In genomic region chr4:7635971-7636508, GRCh38 we compare ENCODE assay signal across 34 cellular contexts.
"Had no signal": no experiment of that assay in that cellular context is flagged by ENCODE, and none has a peak within 500 bp of the region (broad histone marks: within the 10 kb centered on the region; RNA-seq: fewer than 3 reads in every experiment).

No MANE protein-coding gene starts in this region.

- H3K27me3 Mint-ChIP-seq: activated B cell treated with CpG ODN at 0.5 μM for 24 hours; activated CD8-positive, alpha-beta T cell treated with anti-CD3 and anti-CD28 coated beads for 36 hours had no signal

- H3K9me3 Mint-ChIP-seq: activated B cell treated with CpG ODN at 0.5 μM for 24 hours; activated CD8-positive, alpha-beta T cell treated with anti-CD3 and anti-CD28 coated beads for 36 hours; activated T-cell treated with anti-CD3 and anti-CD28 coated beads, Interleukin-2, amount 50 U/mL, for 4 hours; activated T-helper 17 cell treated with anti-CD3 and anti-CD28 coated beads, Interleukin-2, amount 50 U/mL, for 72 hours; central memory CD8-positive, alpha-beta T cell; effector memory CD8-positive, alpha-beta T cell; T-helper 2 cell treated with Interferon-gamma antibody and Interleukin-4, amounts not matched to agents 5 μg/mL and 100 μg/mL, for 36 hours had no signal

- H3K27ac Mint-ChIP-seq: activated B cell treated with CpG ODN at 0.5 μM for 24 hours; activated CD8-positive, alpha-beta T cell treated with anti-CD3 and anti-CD28 coated beads for 36 hours; activated naive CD8-positive, alpha-beta T cell; activated T-helper 17 cell treated with anti-CD3 and anti-CD28 coated beads, Interleukin-2, amount 50 U/mL, for 72 hours; T-helper 17 cell; T-helper 2 cell treated with Interferon-gamma antibody and Interleukin-4, amounts not matched to agents 5 μg/mL and 100 μg/mL, for 36 hours had no signal

- H3K4me1 ChIP-seq: foreskin keratinocyte, gastrocnemius medialis had no signal

- ATAC-seq: activated CD4-positive, CD25-positive, alpha-beta regulatory T cell treated with anti-CD3 and anti-CD28 coated beads, Interleukin-2, amount 50 U/mL, for 24 hours; activated CD8-positive, alpha-beta T cell treated with anti-CD3 and anti-CD28 coated beads for 36 hours; activated T-cell treated with anti-CD3 and anti-CD28 coated beads, Interleukin-2, amount 50 U/mL, for 4 hours; activated T-helper 17 cell treated with anti-CD3 and anti-CD28 coated beads, Interleukin-2, amount 50 U/mL, for 72 hours; effector memory CD8-positive, alpha-beta T cell; foreskin keratinocyte; gastrocnemius medialis; T-helper 17 cell had no signal

- H3K36me3 ChIP-seq: brain microvascular endothelial cell, esophagus muscularis mucosa, gastrocnemius medialis had no signal

- H3K4me3 Mint-ChIP-seq: activated B cell treated with CpG ODN at 0.5 μM for 24 hours; activated CD8-positive, alpha-beta T cell treated with anti-CD3 and anti-CD28 coated beads for 36 hours; activated naive CD8-positive, alpha-beta T cell; activated T-cell treated with anti-CD3 and anti-CD28 coated beads, Interleukin-2, amount 50 U/mL, for 4 hours; activated T-helper 17 cell treated with anti-CD3 and anti-CD28 coated beads, Interleukin-2, amount 50 U/mL, for 72 hours; central memory CD8-positive, alpha-beta T cell; effector memory CD8-positive, alpha-beta T cell; T-helper 17 cell; T-helper 2 cell treated with Interferon-gamma antibody and Interleukin-4, amounts not matched to agents 5 μg/mL and 100 μg/mL, for 36 hours had no signal

- H3K4me1 Mint-ChIP-seq: activated B cell treated with CpG ODN at 0.5 μM for 24 hours; activated T-helper 17 cell treated with anti-CD3 and anti-CD28 coated beads, Interleukin-2, amount 50 U/mL, for 72 hours had no signal

- FAIRE-seq: astrocyte, bronchial epithelial cell had no signal

- H3K27me3 ChIP-seq: brain microvascular endothelial cell, esophagus muscularis mucosa had no signal

- H3K4me3 ChIP-seq: coronary artery, esophagus muscularis mucosa, gastrocnemius medialis had no signal

- H3K9me3 ChIP-seq: esophagus muscularis mucosa, gastrocnemius medialis had no signal

- DNase-seq: activated B cell treated with CpG ODN at 0.5 μM for 24 hours; activated CD4-positive, alpha-beta T cell treated with anti-CD3 and anti-CD28 coated beads for 48 hours; activated CD4-positive, alpha-beta T cell treated with anti-CD3 and anti-CD28 coated beads, Interleukin-2, amount 50 U/mL, for 1 hour; activated CD4-positive, alpha-beta T cell treated with anti-CD3 and anti-CD28 coated beads, Interleukin-2, amount 50 U/mL, for 48 hours; activated CD8-positive, alpha-beta memory T cell treated with anti-CD3 and anti-CD28 coated beads for 24 hours; activated CD8-positive, alpha-beta T cell treated with anti-CD3 and anti-CD28 coated beads for 36 hours; activated effector memory CD4-positive, alpha-beta T cell treated with Interleukin-2 at 50 U/mL for 16 hours; activated gamma-delta T cell treated with Interleukin-2 at 50 U/mL for 16 hours; activated naive CD4-positive, alpha-beta T cell treated with anti-CD3 and anti-CD28 coated beads, Interleukin-2, amount 50 U/mL, for 16 hours; activated naive CD4-positive, alpha-beta T cell treated with Interleukin-2 at 50 U/mL for 16 hours; activated T-cell treated with anti-CD3 and anti-CD28 coated beads, Interleukin-2, amount 50 U/mL, for 4 hours; amniotic stem cell; anterior cingulate cortex; brain microvascular endothelial cell; dermis blood vessel endothelial cell; effector CD4-positive, alpha-beta T cell; effector memory CD8-positive, alpha-beta T cell; erythroblast; foreskin keratinocyte; gastrocnemius medialis; glutamatergic neuron; T-helper 1 cell; T-helper 17 cell; T1000; WERI-Rb-1 had no signal

- H3K27ac ChIP-seq: brain microvascular endothelial cell, coronary artery, esophagus muscularis mucosa, foreskin keratinocyte, gastrocnemius medialis, WERI-Rb-1 had no signal

- H3K36me3 Mint-ChIP-seq: activated naive CD8-positive, alpha-beta T cell had no signal
